Comparison of ENCODE assay signal across 8 cellular contexts in genomic region chr20:59006864-59007757, GRCh38. TPM values are rescaled to one million over a fixed set of nuclear protein-coding genes. Genes with fewer than 3 reads are reported as not detected.
DNase-seq lines count a peak whose midpoint lies in the region; ATAC-seq and TF ChIP-seq lines count a peak whose summit lies in the region.

Gene CTSZ (minus strand): TSS chr20:59007254. CDS start chr20:59007128, 126 bp downstream.

- peak within 1 kb of the TSS; percentile 82 to 90 (median 86) for H3K4me3 Mint-ChIP-seq in CD4-positive, CD25-positive, alpha-beta regulatory T cell
- peak within 1 kb of the TSS; percentile 65 for H3K4me3 Mint-ChIP-seq in GM23338

- TF ChIP-seq CTCF in GM23338 (conservative IDR thresholded peaks at IDR 0.05; ENCODE audit: low read depth in 2 of 2) (no peak), RWPE1 (conservative IDR thresholded peaks at IDR 0.05; ENCODE audit: low read depth) (no peak), gastrocnemius medialis (IDR thresholded peaks at IDR 0.05 in 4 of 5, conservative IDR thresholded peaks at IDR 0.05 in 1 of 5) (no peak)

- peaks cover 33% of the 10 kb centered on the region for H3K4me1 ChIP-seq in CD4-positive, CD25-positive, alpha-beta regulatory T cell (ENCODE audit: control insufficient read depth, insufficient read depth, low read length, poor library complexity, severe bottlenecking)
- peaks cover 5% of the 10 kb centered on the region; the same call in 1 of the 2 replicates for H3K4me1 ChIP-seq in GM23338 (ENCODE audit: insufficient read depth)
- peaks cover 16 to 27% of the 10 kb centered on the region in 2 donors for H3K4me1 ChIP-seq in gastrocnemius medialis

- H3F3A ChIP-seq in GM23338 (replicated peaks; ENCODE audit: low read depth) = no peaks in the 10 kb centered on the region

- CTCF ChIA-PET in RWPE1 (lab: Yijun Ruan, JAX) = no interaction called here

- no peaks in the 10 kb centered on the region for H3K36me3 ChIP-seq in CD4-positive, CD25-positive, alpha-beta regulatory T cell (ENCODE audit: control insufficient read depth, insufficient read depth, low read length)
- H3K36me3 ChIP-seq in GM23338 (ENCODE audit: insufficient read depth) = no peaks in the 10 kb centered on the region
- peaks cover 0 to 5% of the 10 kb centered on the region in 2 donors for H3K36me3 ChIP-seq in gastrocnemius medialis

- H3K36me3 Mint-ChIP-seq in CD4-positive, CD25-positive, alpha-beta regulatory T cell = no peaks in the 10 kb centered on the region
- no peaks in the 10 kb centered on the region; the same call in 2 of the 3 replicates for H3K36me3 Mint-ChIP-seq in GM23338 (ENCODE audit: low read depth)

- peak within 1 kb of the TSS in 2 of 3 donors; percentile 86 to 99 for H3K27ac Mint-ChIP-seq in CD4-positive, CD25-positive, alpha-beta regulatory T cell
- no peak within 1 kb of the TSS for H3K27ac Mint-ChIP-seq in GM23338

- no peaks in the 10 kb centered on the region for H3K9me3 ChIP-seq in CD4-positive, CD25-positive, alpha-beta regulatory T cell (ENCODE audit: control insufficient read depth in 2 of 2, low read length in 2 of 2)
- no peaks in the 10 kb centered on the region for H3K9me3 ChIP-seq in gastrocnemius medialis

- no peaks in the 10 kb centered on the region for H3K27me3 Mint-ChIP-seq in CD4-positive, CD25-positive, alpha-beta regulatory T cell
- H3K27me3 Mint-ChIP-seq in GM23338 (ENCODE audit: insufficient read depth, low read depth, poor library complexity) = peaks cover 26% of the 10 kb centered on the region

- H3K4me1 Mint-ChIP-seq in CD4-positive, CD25-positive, alpha-beta regulatory T cell = peaks cover 0 to 55% (median 38%) of the 10 kb centered on the region in 4 donors
- H3K4me1 Mint-ChIP-seq in GM23338 = peaks cover 27% of the 10 kb centered on the region

- ATAC-seq in CD4-positive, CD25-positive, alpha-beta regulatory T cell (ENCODE audit: low read depth in 2 of 2) = peak; percentile 45 to 46
- ATAC-seq in GM23338 (peak; percentile 85), gastrocnemius medialis (peak; percentile 72 to 79), HG03469 (IDR thresholded peaks at IDR 0.05; ENCODE audit: unreplicated experiment) (no peak)

- H4K20me1 ChIP-seq in GM23338 (replicated peaks; ENCODE audit: insufficient read depth) = 0 out of 2 replicates have a peak, but pooled peaks cover 5% of the 10 kb centered on the region

- in situ Hi-C loops in gastrocnemius medialis (cut with MboI; ENCODE audit: low sequenced_read_pairs in 4 of 4) = no loop called here

- peak within 1 kb of the TSS; percentile 72 for H3K27ac ChIP-seq in CD4-positive, CD25-positive, alpha-beta regulatory T cell (ENCODE audit: insufficient read depth, low read length, poor library complexity, severe bottlenecking)
- H3K27ac ChIP-seq in GM23338 (ENCODE audit: low read depth) = no peak within 1 kb of the TSS
- H3K27ac ChIP-seq in RWPE1 = peak within 1 kb of the TSS; percentile 76
- peak within 1 kb of the TSS; percentile 68 to 82 (median 78) for H3K27ac ChIP-seq in gastrocnemius medialis

- intact Hi-C loops in gastrocnemius medialis (cut with DNase I; ENCODE audit: low total_unique reads) = loop anchor here (1.0 kb wide), 1 partner anchor 24 kb away; no protein-coding TSS in a partner anchor

- H3K27me3 ChIP-seq in CD4-positive, CD25-positive, alpha-beta regulatory T cell (ENCODE audit: control insufficient read depth, insufficient read depth, low read length) = no peaks in the 10 kb centered on the region
- H3K27me3 ChIP-seq in GM23338 (ENCODE audit: insufficient read depth) (peaks cover 11% of the 10 kb centered on the region), gastrocnemius medialis (no peaks in the 10 kb centered on the region)

- peak within 1 kb of the TSS; percentile 81 for H2AFZ ChIP-seq in GM23338

- no peaks in the 10 kb centered on the region for H3K79me2 ChIP-seq in GM23338 (replicated peaks; ENCODE audit: insufficient read depth)

- peaks cover 0 to 1% (median 0%) of the 10 kb centered on the region in 7 donors for H3K9me3 Mint-ChIP-seq in CD4-positive, CD25-positive, alpha-beta regulatory T cell
- H3K9me3 Mint-ChIP-seq in GM23338 = no peaks in the 10 kb centered on the region

- TF ChIP-seq POLR2A in gastrocnemius medialis (IDR thresholded peaks at IDR 0.05) = peak in 1 of 2 donors; percentile 56

- peak; percentile 32 to 60 (median 44) for DNase-seq in CD4-positive, CD25-positive, alpha-beta regulatory T cell
- DNase-seq in GM23338 (ENCODE audit: low spot score) (peak; percentile 85), RWPE1 (ENCODE audit: low spot score) (peak; percentile 75), astrocyte of the hippocampus (ENCODE audit: low read depth, low spot score) (peak; percentile 62), hepatic stellate cell (ENCODE audit: low spot score) (peak; percentile 80), gastrocnemius medialis (peak in 1 of 2 donors; percentile 37), OCI-M2 (lab: John Stamatoyannopoulos, UW; ENCODE audit: unreplicated experiment) (no peak)

- peak within 1 kb of the TSS; percentile 62 for H3K4me3 ChIP-seq in CD4-positive, CD25-positive, alpha-beta regulatory T cell (ENCODE audit: low read depth, low read length)
- H3K4me3 ChIP-seq in GM23338 (peak within 1 kb of the TSS; percentile 65), gastrocnemius medialis (peak within 1 kb of the TSS; percentile 65 to 78 (median 76))

- H3K9me2 ChIP-seq in GM23338 (ENCODE audit: insufficient read depth) = no peaks in the 10 kb centered on the region

- POLR2A ChIA-PET in RWPE1 (lab: Yijun Ruan, JAX; ENCODE audit: low non-redundant PET) = no interaction called here

- peak within 1 kb of the TSS; percentile 96 for H3K4me2 ChIP-seq in GM23338

TF ChIP-seq in GM23338, 12 proteins besides CTCF, POLR2A, EP300 and RAD21:
- peak; percentile 5; the same call in 1 of the 2 replicates for TF ChIP-seq CREB1 (CRISPR knock-in tag; IDR thresholded peaks at IDR 0.05; ENCODE audit: low read depth)
- no peak for TF ChIP-seq ZNF114 (CRISPR knock-in tag; IDR thresholded peaks at IDR 0.05)

RNA-seq across cellular contexts. Expression of gene CTSZ, which starts in this region (rescaled TPM):
- total RNA-seq in CD4-positive, CD25-positive, alpha-beta regulatory T cell = 26.6 TPM
- polyA plus RNA-seq in CD4-positive, CD25-positive, alpha-beta regulatory T cell = 1 to 10 TPM; 1.8 to 3.4 (median 3.2) TPM
- 41.4 and 47.7 TPM in 2 replicates for total RNA-seq in GM23338 (2014; rRNA removed; shearing (Covaris generic))
- polyA plus RNA-seq in GM23338 (2016; fragmentation: Nextera tagmentation; extraction: Ambion mirVana) = 0.58 and 0.63 TPM in 2 replicates
- 10 to 100 TPM; 25.2 to 58.7 (median 51.9) TPM for total RNA-seq in gastrocnemius medialis
